Comparison of ENCODE assay signal across 1 cellular context in genomic region chr10:77798940-77799339, GRCh38.
TF ChIP-seq lines count a peak whose summit lies in the region.

No MANE protein-coding gene starts in this region.

TF ChIP-seq in GM23338, 12 proteins besides CTCF, POLR2A, EP300 and RAD21 (continued from another document):
- no peak for TF ChIP-seq ZNF462 (CRISPR knock-in tag; IDR thresholded peaks at IDR 0.05)
- no peak for TF ChIP-seq EZH2phosphoT487 (IDR thresholded peaks at IDR 0.05; ENCODE audit: unreplicated experiment)
- no peak for TF ChIP-seq STAT1 (IDR thresholded peaks at IDR 0.05; ENCODE audit: unreplicated experiment)
- TF ChIP-seq ZNF114 (CRISPR knock-in tag; IDR thresholded peaks at IDR 0.05), result no peak
- TF ChIP-seq POLR2AphosphoS5 (IDR thresholded peaks at IDR 0.05; ENCODE audit: low read depth), result no peak
- no peak for TF ChIP-seq NANOG (IDR thresholded peaks at IDR 0.05; ENCODE audit: borderline replicate concordance)
- TF ChIP-seq ZNF331 (CRISPR knock-in tag; IDR thresholded peaks at IDR 0.05; ENCODE audit: low read depth), result no peak
- TF ChIP-seq ETS1 (IDR thresholded peaks at IDR 0.05), result no peak
- TF ChIP-seq REST (IDR thresholded peaks at IDR 0.05; ENCODE audit: unreplicated experiment), result no peak
- TF ChIP-seq CREB1 (CRISPR knock-in tag; IDR thresholded peaks at IDR 0.05; ENCODE audit: low read depth), result no peak
- TF ChIP-seq EZH2 (IDR thresholded peaks at IDR 0.05; ENCODE audit: low read depth, unreplicated experiment), result no peak
